In the genomic region with DNA sequence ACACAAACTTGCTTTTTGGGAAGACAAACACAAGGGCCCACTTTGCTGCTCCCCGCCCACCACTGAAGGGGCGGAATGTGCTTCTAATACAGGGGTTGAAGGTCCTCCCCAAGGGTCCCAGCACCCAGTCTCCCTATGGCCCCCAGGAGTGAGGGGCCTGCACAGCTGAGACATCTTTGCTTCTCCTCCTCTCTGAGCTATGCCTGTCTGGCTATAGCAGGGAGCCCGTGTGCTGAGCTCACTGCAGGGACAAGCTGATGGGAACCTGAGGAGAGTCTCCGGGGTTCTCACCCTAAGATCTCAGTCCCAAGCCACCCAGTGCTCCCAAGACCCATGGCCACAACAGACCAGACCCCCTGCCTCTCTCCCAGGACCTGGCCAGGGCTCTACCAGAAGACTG, we compare ENCODE assay signal across 19 cellular contexts.
DNase-seq lines count a peak whose midpoint lies in the region; ATAC-seq and TF ChIP-seq lines count a peak whose summit lies in the region.
"Had no signal": no experiment of that assay in that cellular context is flagged by ENCODE, and none has a peak within 500 bp of the region (broad histone marks: within the 10 kb centered on the region; RNA-seq: fewer than 3 reads in every experiment).

No MANE protein-coding gene starts in this region.

- no peaks in the 10 kb centered on the region for H3K27me3 ChIP-seq in GM23338 (ENCODE audit: insufficient read depth)
- peaks cover 0 to 53% (median 4%) of the 10 kb centered on the region in 4 donors for H3K27me3 ChIP-seq in esophagus muscularis mucosa
- peaks cover 96% of the 10 kb centered on the region for H3K27me3 ChIP-seq in left ventricle myocardium inferior (ENCODE audit: low read depth)
- H3K27me3 ChIP-seq: BLaER1 treated with 17β-estradiol and CSF1 and Interleukin-3, amounts not matched to agents 10 nM and 100 nM had no signal

- H3K9me3 Mint-ChIP-seq in GM23338 (no peaks in the 10 kb centered on the region), osteocyte (ENCODE audit: unreplicated experiment) (no peaks in the 10 kb centered on the region)
- H3K9me3 Mint-ChIP-seq: CD4-positive, alpha-beta T cell; H9 had no signal

- intact Hi-C loops in esophagus muscularis mucosa (cut with DNase I) (no loop called here), left ventricle myocardium inferior (cut with micrococcal nuclease) (no loop called here)

- H3K36me3 Mint-ChIP-seq in GM23338 (ENCODE audit: low read depth) (no peaks in the 10 kb centered on the region), osteocyte (ENCODE audit: unreplicated experiment) (no peaks in the 10 kb centered on the region)
- H3K36me3 Mint-ChIP-seq: CD14-positive monocyte had no signal

- no peak overlapping the region for H3K4me3 Mint-ChIP-seq in GM23338
- no peak overlapping the region for H3K4me3 Mint-ChIP-seq in osteocyte (ENCODE audit: unreplicated experiment)
- H3K4me3 Mint-ChIP-seq: CD14-positive monocyte; CD4-positive, alpha-beta T cell; CD8-positive, alpha-beta memory T cell; H9 had no signal

- no peaks in the 10 kb centered on the region for H4K20me1 ChIP-seq in GM23338 (replicated peaks; ENCODE audit: insufficient read depth)
- H4K20me1 ChIP-seq: BLaER1 treated with 17β-estradiol and CSF1 and Interleukin-3, amounts not matched to agents 10 nM and 100 nM had no signal

- H3K27me3 Mint-ChIP-seq in GM23338 (ENCODE audit: insufficient read depth, low read depth, poor library complexity): peaks cover 7% of the 10 kb centered on the region
- peaks cover 6% of the 10 kb centered on the region for H3K27me3 Mint-ChIP-seq in osteocyte (ENCODE audit: unreplicated experiment)

- no peak for TF ChIP-seq POLR2A in esophagus muscularis mucosa (IDR thresholded peaks at IDR 0.05; ENCODE audit: low read depth)

- TF ChIP-seq CTCF in GM23338 (conservative IDR thresholded peaks at IDR 0.05; ENCODE audit: low read depth in 2 of 2): no peak
- no peak for TF ChIP-seq CTCF in esophagus muscularis mucosa (IDR thresholded peaks at IDR 0.05)
- no peak for TF ChIP-seq CTCF in osteocyte (IDR thresholded peaks at IDR 0.05)
- TF ChIP-seq CTCF in left ventricle myocardium inferior (IDR thresholded peaks at IDR 0.05; ENCODE audit: borderline replicate concordance): no peak

- H3K9me3 ChIP-seq in esophagus muscularis mucosa (no peaks in the 10 kb centered on the region), left ventricle myocardium inferior (replicated peaks) (no peaks in the 10 kb centered on the region)
- H3K9me3 ChIP-seq: BE2C; BLaER1 treated with 17β-estradiol and CSF1 and Interleukin-3, amounts not matched to agents 10 nM and 100 nM had no signal

- no peak overlapping the region for H3K27ac Mint-ChIP-seq in GM23338
- H3K27ac Mint-ChIP-seq in osteocyte (ENCODE audit: unreplicated experiment): no peak overlapping the region
- H3K27ac Mint-ChIP-seq: CD4-positive, alpha-beta T cell; CD8-positive, alpha-beta memory T cell; H9 had no signal

- TF ChIP-seq EP300 in esophagus muscularis mucosa (IDR thresholded peaks at IDR 0.05): no peak

- WGBS in esophagus muscularis mucosa: 100% methylated on average over 2 of the region's 4 CpGs

- H3K4me2 ChIP-seq in GM23338: no peak overlapping the region
- H3K4me2 ChIP-seq: BLaER1 treated with 17β-estradiol and CSF1 and Interleukin-3, amounts not matched to agents 10 nM and 100 nM had no signal

- H3K36me3 ChIP-seq in GM23338 (ENCODE audit: insufficient read depth) (no peaks in the 10 kb centered on the region), esophagus muscularis mucosa (no peaks in the 10 kb centered on the region), left ventricle myocardium inferior (no peaks in the 10 kb centered on the region)
- H3K36me3 ChIP-seq: BE2C; BLaER1 treated with 17β-estradiol and CSF1 and Interleukin-3, amounts not matched to agents 10 nM and 100 nM had no signal

- in situ Hi-C loops in ACHN (cut with HindIII; ENCODE audit: low pct_ligation_motif_present, low pct_unique_long_range_greater_than_20kb, low sequenced_read_pairs): no loop called here

- H3K27ac ChIP-seq in GM23338 (ENCODE audit: low read depth) (no peak overlapping the region), esophagus muscularis mucosa (replicated peaks in 1 of 4) (no peak overlapping the region), left ventricle myocardium inferior (replicated peaks) (no peak overlapping the region)
- H3K27ac ChIP-seq: 22Rv1; BLaER1 treated with 17β-estradiol and CSF1 and Interleukin-3, amounts not matched to agents 10 nM and 100 nM had no signal

- H3K4me3 ChIP-seq in GM23338 (no peak overlapping the region), esophagus muscularis mucosa (no peak overlapping the region), left ventricle myocardium inferior (no peak overlapping the region)
- H3K4me3 ChIP-seq: BLaER1 treated with 17β-estradiol and CSF1 and Interleukin-3, amounts not matched to agents 10 nM and 100 nM had no signal

- no peaks in the 10 kb centered on the region for H3K4me1 ChIP-seq in GM23338 (ENCODE audit: insufficient read depth)
- H3K4me1 ChIP-seq in esophagus muscularis mucosa: no peaks in the 10 kb centered on the region
- no peaks in the 10 kb centered on the region for H3K4me1 ChIP-seq in left ventricle myocardium inferior
- H3K4me1 ChIP-seq: BE2C; BLaER1 treated with 17β-estradiol and CSF1 and Interleukin-3, amounts not matched to agents 10 nM and 100 nM had no signal

- H3K4me1 Mint-ChIP-seq in GM23338 (peaks cover 8% of the 10 kb centered on the region), osteocyte (ENCODE audit: unreplicated experiment) (peaks cover 22% of the 10 kb centered on the region)
- H3K4me1 Mint-ChIP-seq: CD14-positive monocyte; CD8-positive, alpha-beta memory T cell had no signal

- peak overlapping the region; percentile 94 for H2AFZ ChIP-seq in GM23338

- no peak for ATAC-seq in GM23338
- ATAC-seq: HCT116 had no signal

- DNase-seq in GM23338 (ENCODE audit: low spot score): no peak
- DNase-seq in esophagus muscularis mucosa (ENCODE audit: extremely low spot score): peak; percentile 45
- peak; percentile 75 for DNase-seq in osteocyte (ENCODE audit: extremely low spot score, unreplicated experiment)
- DNase-seq in GM03348 (ENCODE audit: low spot score): no peak
- DNase-seq in ACHN: no peak
- no peak for DNase-seq in left ventricle myocardium inferior
- DNase-seq: AML-193; BE2C; CD4-positive, alpha-beta T cell; CD8-positive, alpha-beta memory T cell; DMS 273 treated with DMSO at 0.1 percent for 48 hours; DMS79; EL; GDM1; H9 had no signal

- no peaks in the 10 kb centered on the region for H3K9me2 ChIP-seq in GM23338 (ENCODE audit: insufficient read depth)

- H3F3A ChIP-seq in GM23338 (replicated peaks; ENCODE audit: low read depth): no peaks in the 10 kb centered on the region

- H3K79me2 ChIP-seq in GM23338 (replicated peaks; ENCODE audit: insufficient read depth): no peaks in the 10 kb centered on the region

TF ChIP-seq in GM23338, 12 proteins besides CTCF, POLR2A, EP300 and RAD21 (continues in another document):
- TF ChIP-seq JUNB (IDR thresholded peaks at IDR 0.05; ENCODE audit: unreplicated experiment) (no peak), CREB1 (CRISPR knock-in tag; IDR thresholded peaks at IDR 0.05; ENCODE audit: low read depth) (no peak), ZNF331 (CRISPR knock-in tag; IDR thresholded peaks at IDR 0.05; ENCODE audit: low read depth) (no peak), EZH2phosphoT487 (IDR thresholded peaks at IDR 0.05; ENCODE audit: unreplicated experiment) (no peak), ZNF114 (CRISPR knock-in tag; IDR thresholded peaks at IDR 0.05) (no peak), EZH2 (IDR thresholded peaks at IDR 0.05; ENCODE audit: low read depth, unreplicated experiment) (no peak), POLR2AphosphoS5 (IDR thresholded peaks at IDR 0.05; ENCODE audit: low read depth) (no peak)
- TF ChIP-seq, protein P1, sequence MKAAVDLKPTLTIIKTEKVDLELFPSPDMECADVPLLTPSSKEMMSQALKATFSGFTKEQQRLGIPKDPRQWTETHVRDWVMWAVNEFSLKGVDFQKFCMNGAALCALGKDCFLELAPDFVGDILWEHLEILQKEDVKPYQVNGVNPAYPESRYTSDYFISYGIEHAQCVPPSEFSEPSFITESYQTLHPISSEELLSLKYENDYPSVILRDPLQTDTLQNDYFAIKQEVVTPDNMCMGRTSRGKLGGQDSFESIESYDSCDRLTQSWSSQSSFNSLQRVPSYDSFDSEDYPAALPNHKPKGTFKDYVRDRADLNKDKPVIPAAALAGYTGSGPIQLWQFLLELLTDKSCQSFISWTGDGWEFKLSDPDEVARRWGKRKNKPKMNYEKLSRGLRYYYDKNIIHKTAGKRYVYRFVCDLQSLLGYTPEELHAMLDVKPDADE (IDR thresholded peaks at IDR 0.05): no peak

Comparison
In these comparisons a context has a peak if more than half of its experiments do, and no peak if none do; other contexts are left out.
1. DNase-seq: peak in esophagus muscularis mucosa (single experiment) and osteocyte (single experiment); none in GM23338 (single experiment), GM03348 (single experiment), ACHN (single experiment) and left ventricle myocardium inferior (single experiment).